ENCODE assay signal across 13 cellular contexts in the genomic region with DNA sequence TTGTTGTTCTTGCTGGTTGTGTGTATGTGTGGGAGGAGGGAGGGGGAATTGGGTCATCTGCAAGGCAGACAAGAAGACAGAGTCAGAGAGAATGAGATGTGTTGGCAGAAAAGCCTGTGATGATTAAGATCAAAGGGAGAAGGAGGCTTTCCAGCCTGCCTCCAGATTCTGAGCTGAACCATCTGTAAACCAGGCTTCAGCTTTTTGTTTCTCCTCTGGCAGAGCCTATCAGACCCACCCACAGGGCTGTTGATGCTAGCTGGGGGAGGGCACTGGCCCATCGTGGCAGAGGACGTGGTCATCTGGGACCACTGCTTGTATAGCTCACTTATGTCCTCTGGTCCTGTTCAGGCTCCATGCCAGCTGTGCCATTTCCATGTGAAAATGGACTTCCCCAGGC. TPM values are rescaled to one million over a fixed set of nuclear protein-coding genes. Genes with fewer than 3 reads are reported as not detected.
DNase-seq lines count a peak whose midpoint lies in the region; ATAC-seq and TF ChIP-seq lines count a peak whose summit lies in the region.
"Had no signal": no experiment of that assay in that cellular context is flagged by ENCODE, and none has a peak within 500 bp of the region (broad histone marks: within the 10 kb centered on the region; RNA-seq: fewer than 3 reads in every experiment).

No MANE protein-coding gene starts in this region.

- no peaks in the 10 kb centered on the region for H3K36me3 Mint-ChIP-seq in T-cell
- H3K36me3 Mint-ChIP-seq in neural crest cell (ENCODE audit: low read depth): no peaks in the 10 kb centered on the region

- H3K9me3 Mint-ChIP-seq in T-cell (no peaks in the 10 kb centered on the region), neural crest cell (no peaks in the 10 kb centered on the region)

- POLR2A ChIA-PET in T-cell (lab: Charles Lee): no interaction called here

- peaks cover 4% of the 10 kb centered on the region; the same call in 1 of the 2 replicates for H3K4me1 ChIP-seq in BE2C

- H3K27ac Mint-ChIP-seq in T-cell (peak overlapping the region; percentile 56 to 84), neural crest cell (ENCODE audit: unreplicated experiment) (peak overlapping the region; percentile 0)

- CTCF ChIA-PET in T-cell (lab: Charles Lee): interaction anchor here (0.8 to 2.1 kb wide), 2 partner anchors 20 kb away, joined by 6 to 9 read pairs; no protein-coding TSS in a partner anchor

- H3K27me3 Mint-ChIP-seq in T-cell: no peaks in the 10 kb centered on the region
- H3K27me3 Mint-ChIP-seq in neural crest cell (ENCODE audit: low read depth): peaks cover 3% of the 10 kb centered on the region

- peak overlapping the region in 2 of 3 donors; percentile 4 to 40 for H3K4me3 Mint-ChIP-seq in T-cell
- H3K4me3 Mint-ChIP-seq in neural crest cell: no peak overlapping the region

- DNase-seq in BE2C (peak; percentile 35), T-cell (peak in 11 of 34 experiments; percentile 8 to 52 (median 26)), neural crest cell (ENCODE audit: low read depth, low spot score) (no peak), NCI-H2107 (lab: John Stamatoyannopoulos, UW) (no peak), NCI-H748 (lab: John Stamatoyannopoulos, UW; ENCODE audit: unreplicated experiment) (no peak)
- DNase-seq in central memory CD4-positive, alpha-beta T cell: peak; percentile 51
- DNase-seq: DND-41, NCI-H446, WERI-Rb-1 had no signal

- peaks cover 58 to 64% (median 61%) of the 10 kb centered on the region in 3 donors for H3K4me1 Mint-ChIP-seq in T-cell
- peaks cover 8% of the 10 kb centered on the region for H3K4me1 Mint-ChIP-seq in neural crest cell

- TF ChIP-seq CTCF in BE2C (IDR thresholded peaks at IDR 0.05; ENCODE audit: low read depth, low read length): no peak
- no peak for TF ChIP-seq CTCF in neural crest cell (conservative IDR thresholded peaks at IDR 0.05)

- H3K27me3 ChIP-seq in BE2C: no peaks in the 10 kb centered on the region
- H3K27me3 ChIP-seq: ovary had no signal

- no peaks in the 10 kb centered on the region for H3K9me3 ChIP-seq in BE2C
- H3K9me3 ChIP-seq: ovary had no signal

- ATAC-seq in T-cell (replicated peaks in 1 of 4): peak; percentile 82 to 98 (median 90)
- no peak for ATAC-seq in HG02798 (IDR thresholded peaks at IDR 0.05; ENCODE audit: poor library complexity, unreplicated experiment)
- no peak for ATAC-seq in HG03097 (IDR thresholded peaks at IDR 0.05; ENCODE audit: low FRiP score, unreplicated experiment)

- H3K4me3 ChIP-seq in BE2C (ENCODE audit: low read depth, low read length): no peak overlapping the region
- H3K4me3 ChIP-seq: ovary had no signal

- no peaks in the 10 kb centered on the region for H3K36me3 ChIP-seq in BE2C
- H3K36me3 ChIP-seq: ovary, WERI-Rb-1 had no signal

RNA-seq across cellular contexts. Expression of gene COL6A3, which starts 27.6 kb away (rescaled TPM):
- 1.7 TPM for polyA plus RNA-seq in BE2C (2012; ENCODE audit: insufficient read depth, insufficient read length, low read depth)
- total RNA-seq in T-cell (1 to 10 TPM; 1.5 to 2.9 (median 2.5) TPM), neural crest cell (4.5 and 4.9 TPM in 2 replicates)
- total RNA-seq: endothelial cell of umbilical vein had no signal

RNA-seq across cellular contexts. Expression of gene MLPH, which starts 45.4 kb away (rescaled TPM):
- not detected for polyA plus RNA-seq in BE2C (2012; ENCODE audit: insufficient read depth, insufficient read length, low read depth)
- total RNA-seq in T-cell: 1 to 10 TPM in 1 of 5 donors, under 1 TPM in 2, not detected in 2; 0.55 to 1.4 (median 0.72) TPM
- not detected in 2 replicates for total RNA-seq in neural crest cell
- total RNA-seq: endothelial cell of umbilical vein had no signal
- polyA plus RNA-seq: endothelial cell of umbilical vein had no signal

Comparison
In these comparisons a context has a peak if more than half of its experiments do, and no peak if none do; other contexts are left out.
1. DNase-seq: peak in BE2C (single experiment) and central memory CD4-positive, alpha-beta T cell (single experiment); none in neural crest cell (single experiment), NCI-H2107 (single experiment) and NCI-H748 (single experiment).
2. ATAC-seq: peak in T-cell (4 of 4); none in HG02798 (single experiment) and HG03097 (single experiment).